Comparison of ENCODE assay signal across 9 cellular contexts in the genomic region with DNA sequence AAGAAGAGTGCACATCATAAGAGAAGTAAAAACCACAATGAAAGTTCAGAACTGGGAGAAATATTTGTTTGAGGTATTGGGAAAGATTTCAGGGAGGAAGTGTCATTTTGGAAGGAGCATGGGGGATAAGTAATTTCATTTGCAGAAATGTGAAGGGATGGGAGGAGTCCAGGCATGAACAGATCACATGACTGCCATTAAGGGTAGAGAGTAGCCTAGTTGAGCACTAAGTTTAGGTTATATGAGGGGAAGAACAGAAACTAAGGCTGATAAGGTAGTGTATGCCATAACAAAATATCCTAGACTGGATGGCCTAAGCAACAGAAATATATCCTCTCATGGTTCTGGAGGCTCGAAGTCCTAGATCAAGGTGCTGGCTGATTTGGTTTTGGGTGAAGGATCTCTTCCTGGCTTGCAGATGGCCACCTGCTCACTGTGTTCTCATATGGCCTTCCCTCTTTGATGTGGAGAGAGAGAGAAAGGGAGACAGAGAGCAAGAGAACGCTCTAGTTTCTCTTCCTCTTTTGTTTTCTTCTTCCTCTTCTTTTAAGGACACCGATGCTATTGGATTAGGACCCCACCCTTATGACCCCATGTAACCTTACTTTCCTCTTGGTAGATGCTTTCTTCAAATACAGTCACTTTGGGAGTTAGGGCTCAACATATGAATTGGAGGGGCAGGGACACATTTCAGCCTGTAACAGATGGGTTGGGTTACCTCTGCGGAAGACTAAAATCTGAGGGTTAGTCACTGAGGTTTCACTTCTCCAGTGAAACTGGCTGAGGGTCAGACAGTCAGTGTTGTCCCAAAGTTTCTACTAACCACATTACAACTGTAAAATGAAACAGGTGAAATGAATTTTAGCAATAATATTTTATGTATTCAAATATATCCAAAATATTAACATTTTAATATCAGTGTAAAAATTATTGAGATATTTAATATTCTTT.
A peak's percentile ranks its signal among the peaks of the same experiment; 100 is the strongest.
DNase-seq lines count a peak whose midpoint lies in the region; ATAC-seq and TF ChIP-seq lines count a peak whose summit lies in the region.
"Had no signal": no experiment of that assay in that cellular context is flagged by ENCODE, and none has a peak within 500 bp of the region (broad histone marks: within the 10 kb centered on the region; RNA-seq: fewer than 3 reads in every experiment).

No MANE protein-coding gene starts in this region.

- intact Hi-C loops in activated CD8-positive, alpha-beta T cell treated with anti-CD3 and anti-CD28 coated beads for 36 hours (cut with micrococcal nuclease) = no loop called here

- peak; percentile 50 for DNase-seq in medulla oblongata (ENCODE audit: extremely low spot score)
- DNase-seq in NCI-H526 (lab: John Stamatoyannopoulos, UW) = no peak
- no peak for DNase-seq in NCI-H128 (lab: John Stamatoyannopoulos, UW; ENCODE audit: unreplicated experiment)
- no peak for DNase-seq in activated CD8-positive, alpha-beta T cell treated with anti-CD3 and anti-CD28 coated beads for 36 hours
- DNase-seq: NCI-H2107 had no signal

- H3K36me3 Mint-ChIP-seq in IgD-negative memory B cell = peaks cover 6% of the 10 kb centered on the region
- no peaks in the 10 kb centered on the region for H3K36me3 Mint-ChIP-seq in activated CD8-positive, alpha-beta T cell treated with anti-CD3 and anti-CD28 coated beads for 36 hours (ENCODE audit: low read depth)

- TF ChIP-seq CTCF in activated CD8-positive, alpha-beta T cell treated with anti-CD3 and anti-CD28 coated beads for 36 hours (IDR thresholded peaks at IDR 0.05) = no peak

- ATAC-seq in GM18867 (IDR thresholded peaks at IDR 0.05; ENCODE audit: unreplicated experiment) = peak; percentile 80
- peak; percentile 88 for ATAC-seq in HG02571 (IDR thresholded peaks at IDR 0.05; ENCODE audit: unreplicated experiment)
- no peak for ATAC-seq in SK-N-SH treated with all-trans-retinoic acid at 6 μM for 48 hours
- no peak for ATAC-seq in activated CD8-positive, alpha-beta T cell treated with anti-CD3 and anti-CD28 coated beads for 36 hours

- POLR2A ChIA-PET in activated CD8-positive, alpha-beta T cell treated with anti-CD3 and anti-CD28 coated beads for 36 hours (lab: Charles Lee) = no interaction called here

- H3K27me3 Mint-ChIP-seq in IgD-negative memory B cell = peaks cover 2% of the 10 kb centered on the region
- peaks cover 9% of the 10 kb centered on the region for H3K27me3 Mint-ChIP-seq in activated CD8-positive, alpha-beta T cell treated with anti-CD3 and anti-CD28 coated beads for 36 hours

- CTCF ChIA-PET in activated CD8-positive, alpha-beta T cell treated with anti-CD3 and anti-CD28 coated beads for 36 hours (lab: Charles Lee) = interaction anchor here (1.0 to 2.0 kb wide), 3 partner anchors 9 to 519 kb away, joined by 3 to 8 read pairs (median 3); no protein-coding TSS in a partner anchor

- H3K27ac Mint-ChIP-seq in IgD-negative memory B cell = peak overlapping the region; percentile 1 to 91 (median 14)
- no peak overlapping the region for H3K27ac Mint-ChIP-seq in activated CD8-positive, alpha-beta T cell treated with anti-CD3 and anti-CD28 coated beads for 36 hours

- H3K9me3 Mint-ChIP-seq in IgD-negative memory B cell = peaks cover 2 to 16% (median 9%) of the 10 kb centered on the region in 3 donors
- no peaks in the 10 kb centered on the region for H3K9me3 Mint-ChIP-seq in activated CD8-positive, alpha-beta T cell treated with anti-CD3 and anti-CD28 coated beads for 36 hours

- peaks cover 13 to 24% (median 15%) of the 10 kb centered on the region in 3 donors for H3K4me1 Mint-ChIP-seq in IgD-negative memory B cell
- H3K4me1 Mint-ChIP-seq in activated CD8-positive, alpha-beta T cell treated with anti-CD3 and anti-CD28 coated beads for 36 hours (ENCODE audit: low read depth) = peaks cover 12% of the 10 kb centered on the region

- peak overlapping the region in 2 of 4 donors; percentile 45 to 78 for H3K4me3 Mint-ChIP-seq in IgD-negative memory B cell
- no peak overlapping the region for H3K4me3 Mint-ChIP-seq in activated CD8-positive, alpha-beta T cell treated with anti-CD3 and anti-CD28 coated beads for 36 hours

TF ChIP-seq in SK-N-SH treated with all-trans-retinoic acid at 6 μM for 48 hours, 23 proteins besides CTCF, POLR2A, EP300 and RAD21:
- TF ChIP-seq ZNF565 (CRISPR knock-in tag; conservative IDR thresholded peaks at IDR 0.05; ENCODE audit: low read depth) (no peak), ZNF8 (CRISPR knock-in tag; IDR thresholded peaks at IDR 0.05) (no peak), ARNTL (CRISPR knock-in tag; IDR thresholded peaks at IDR 0.05; ENCODE audit: borderline replicate concordance, low read depth) (no peak)
- TF ChIP-seq, protein P1, sequence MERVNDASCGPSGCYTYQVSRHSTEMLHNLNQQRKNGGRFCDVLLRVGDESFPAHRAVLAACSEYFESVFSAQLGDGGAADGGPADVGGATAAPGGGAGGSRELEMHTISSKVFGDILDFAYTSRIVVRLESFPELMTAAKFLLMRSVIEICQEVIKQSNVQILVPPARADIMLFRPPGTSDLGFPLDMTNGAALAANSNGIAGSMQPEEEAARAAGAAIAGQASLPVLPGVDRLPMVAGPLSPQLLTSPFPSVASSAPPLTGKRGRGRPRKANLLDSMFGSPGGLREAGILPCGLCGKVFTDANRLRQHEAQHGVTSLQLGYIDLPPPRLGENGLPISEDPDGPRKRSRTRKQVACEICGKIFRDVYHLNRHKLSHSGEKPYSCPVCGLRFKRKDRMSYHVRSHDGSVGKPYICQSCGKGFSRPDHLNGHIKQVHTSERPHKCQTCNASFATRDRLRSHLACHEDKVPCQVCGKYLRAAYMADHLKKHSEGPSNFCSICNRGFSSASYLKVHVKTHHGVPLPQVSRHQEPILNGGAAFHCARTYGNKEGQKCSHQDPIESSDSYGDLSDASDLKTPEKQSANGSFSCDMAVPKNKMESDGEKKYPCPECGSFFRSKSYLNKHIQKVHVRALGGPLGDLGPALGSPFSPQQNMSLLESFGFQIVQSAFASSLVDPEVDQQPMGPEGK (CRISPR knock-in tag; IDR thresholded peaks at IDR 0.05; ENCODE audit: borderline replicate concordance) = no peak
- TF ChIP-seq, protein P2, sequence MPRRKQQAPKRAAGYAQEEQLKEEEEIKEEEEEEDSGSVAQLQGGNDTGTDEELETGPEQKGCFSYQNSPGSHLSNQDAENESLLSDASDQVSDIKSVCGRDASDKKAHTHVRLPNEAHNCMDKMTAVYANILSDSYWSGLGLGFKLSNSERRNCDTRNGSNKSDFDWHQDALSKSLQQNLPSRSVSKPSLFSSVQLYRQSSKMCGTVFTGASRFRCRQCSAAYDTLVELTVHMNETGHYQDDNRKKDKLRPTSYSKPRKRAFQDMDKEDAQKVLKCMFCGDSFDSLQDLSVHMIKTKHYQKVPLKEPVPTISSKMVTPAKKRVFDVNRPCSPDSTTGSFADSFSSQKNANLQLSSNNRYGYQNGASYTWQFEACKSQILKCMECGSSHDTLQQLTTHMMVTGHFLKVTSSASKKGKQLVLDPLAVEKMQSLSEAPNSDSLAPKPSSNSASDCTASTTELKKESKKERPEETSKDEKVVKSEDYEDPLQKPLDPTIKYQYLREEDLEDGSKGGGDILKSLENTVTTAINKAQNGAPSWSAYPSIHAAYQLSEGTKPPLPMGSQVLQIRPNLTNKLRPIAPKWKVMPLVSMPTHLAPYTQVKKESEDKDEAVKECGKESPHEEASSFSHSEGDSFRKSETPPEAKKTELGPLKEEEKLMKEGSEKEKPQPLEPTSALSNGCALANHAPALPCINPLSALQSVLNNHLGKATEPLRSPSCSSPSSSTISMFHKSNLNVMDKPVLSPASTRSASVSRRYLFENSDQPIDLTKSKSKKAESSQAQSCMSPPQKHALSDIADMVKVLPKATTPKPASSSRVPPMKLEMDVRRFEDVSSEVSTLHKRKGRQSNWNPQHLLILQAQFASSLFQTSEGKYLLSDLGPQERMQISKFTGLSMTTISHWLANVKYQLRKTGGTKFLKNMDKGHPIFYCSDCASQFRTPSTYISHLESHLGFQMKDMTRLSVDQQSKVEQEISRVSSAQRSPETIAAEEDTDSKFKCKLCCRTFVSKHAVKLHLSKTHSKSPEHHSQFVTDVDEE (CRISPR knock-in tag; IDR thresholded peaks at IDR 0.05) = no peak

Comparison
In these comparisons a context has a peak if more than half of its experiments do, and no peak if none do; other contexts are left out.
1. ATAC-seq: peak in GM18867 (single experiment) and HG02571 (single experiment); none in SK-N-SH treated with all-trans-retinoic acid at 6 μM for 48 hours (single experiment) and activated CD8-positive, alpha-beta T cell treated with anti-CD3 and anti-CD28 coated beads for 36 hours (single experiment).